In genomic region chr19:19458110-19458816, GRCh38 we compare ENCODE assay signal across 11 cellular contexts. TPM values are rescaled to one million over a fixed set of nuclear protein-coding genes. Genes with fewer than 3 reads are reported as not detected.
A peak's percentile ranks its signal among the peaks of the same experiment; 100 is the strongest.
DNase-seq lines count a peak whose midpoint lies in the region; ATAC-seq and TF ChIP-seq lines count a peak whose summit lies in the region.
"Had no signal": no experiment of that assay in that cellular context is flagged by ENCODE, and none has a peak within 500 bp of the region (broad histone marks: within the 10 kb centered on the region; RNA-seq: fewer than 3 reads in every experiment).

No MANE protein-coding gene starts in this region.

- H3K27ac Mint-ChIP-seq in T-helper 1 cell treated with Interleukin-12 subunit alpha and Interleukin-12 subunit beta and Interleukin-4 antibody, amounts not matched to agents 30 μg/mL and 1 μg/mL, for 36 hours: peak overlapping the region; percentile 98

- H3K4me1 Mint-ChIP-seq in T-helper 1 cell treated with Interleukin-12 subunit alpha and Interleukin-12 subunit beta and Interleukin-4 antibody, amounts not matched to agents 30 μg/mL and 1 μg/mL, for 36 hours (ENCODE audit: low read depth): peaks cover 56% of the 10 kb centered on the region

- H3K27ac ChIP-seq in RWPE2 (ENCODE audit: poor library complexity, severe bottlenecking) (peak overlapping the region; percentile 69), esophagus squamous epithelium (peak overlapping the region; percentile 36 to 84 (median 62)), spleen (peak overlapping the region; percentile 80 to 97 (median 92))

- H3K4me3 ChIP-seq in RWPE2 (ENCODE audit: severe bottlenecking) (no peak overlapping the region), esophagus squamous epithelium (no peak overlapping the region), spleen (peak overlapping the region in 1 of 8 donors; percentile 63)

- H3K9me3 ChIP-seq in RWPE2 (ENCODE audit: severe bottlenecking): no peaks in the 10 kb centered on the region
- no peaks in the 10 kb centered on the region for H3K9me3 ChIP-seq in esophagus squamous epithelium
- no peaks in the 10 kb centered on the region for H3K9me3 ChIP-seq in spleen

- H3K36me3 ChIP-seq in RWPE2 (ENCODE audit: low read depth): no peaks in the 10 kb centered on the region
- no peaks in the 10 kb centered on the region for H3K36me3 ChIP-seq in esophagus squamous epithelium
- H3K36me3 ChIP-seq in spleen: peaks cover 0 to 10% (median 0%) of the 10 kb centered on the region in 6 donors

- TF ChIP-seq CTCF in RWPE2 (IDR thresholded peaks at IDR 0.05; ENCODE audit: poor library complexity, severe bottlenecking): no peak
- no peak for TF ChIP-seq CTCF in esophagus squamous epithelium (IDR thresholded peaks at IDR 0.05)
- TF ChIP-seq CTCF in spleen (IDR thresholded peaks at IDR 0.05 in 8 of 11, conservative IDR thresholded peaks at IDR 0.05 in 3 of 11): no peak
- TF ChIP-seq CTCF in GM20000 (IDR thresholded peaks at IDR 0.05; ENCODE audit: extremely low read depth, missing control alignments): no peak

- H3K4me3 Mint-ChIP-seq in T-helper 1 cell treated with Interleukin-12 subunit alpha and Interleukin-12 subunit beta and Interleukin-4 antibody, amounts not matched to agents 30 μg/mL and 1 μg/mL, for 36 hours: peak overlapping the region; percentile 42
- H3K4me3 Mint-ChIP-seq: neural crest cell had no signal

- no peaks in the 10 kb centered on the region for H3K27me3 Mint-ChIP-seq in T-helper 1 cell treated with Interleukin-12 subunit alpha and Interleukin-12 subunit beta and Interleukin-4 antibody, amounts not matched to agents 30 μg/mL and 1 μg/mL, for 36 hours (ENCODE audit: low read depth)

- H3K4me1 ChIP-seq in RWPE2 (ENCODE audit: insufficient read depth, poor library complexity, severe bottlenecking) (peaks cover 41% of the 10 kb centered on the region), esophagus squamous epithelium (peaks cover 55 to 71% (median 55%) of the 10 kb centered on the region in 3 donors), spleen (peaks cover 61 to 100% (median 82%) of the 10 kb centered on the region in 6 donors)

- TF ChIP-seq POLR2A in esophagus squamous epithelium (IDR thresholded peaks at IDR 0.05) (no peak), spleen (IDR thresholded peaks at IDR 0.05) (no peak)

- intact Hi-C loops in esophagus squamous epithelium (cut with DNase I): no loop called here
- intact Hi-C loops in spleen (cut with DNase I; ENCODE audit: low total_unique reads): no loop called here

- DNase-seq in T-helper 1 cell (no peak), RWPE2 (ENCODE audit: low spot score) (no peak), esophagus squamous epithelium (lab: John Stamatoyannopoulos, UW) (no peak), spleen (peak; percentile 66), Ammon's horn (ENCODE audit: low spot score) (no peak), NCI-H2081 (lab: John Stamatoyannopoulos, UW) (no peak), GM20000 (ENCODE audit: low spot score) (no peak)
- DNase-seq: 8988T, NCI-H2081 treated with DMSO at 0.1 percent for 48 hours had no signal

- H3K27me3 ChIP-seq in RWPE2 (ENCODE audit: insufficient read depth, poor library complexity, severe bottlenecking) (no peaks in the 10 kb centered on the region), esophagus squamous epithelium (no peaks in the 10 kb centered on the region), spleen (replicated peaks in 1 of 7) (no peaks in the 10 kb centered on the region)

- ATAC-seq in RWPE2 (ENCODE audit: low read depth): no peak

- 65 to 80% methylated on average over 14 of the region's 14 CpGs for WGBS in esophagus squamous epithelium, 2 donors
- 65 to 68% (median 67%) methylated on average over 14 of the region's 14 CpGs for WGBS in spleen, 5 donors

- H3K36me3 Mint-ChIP-seq in T-helper 1 cell treated with Interleukin-12 subunit alpha and Interleukin-12 subunit beta and Interleukin-4 antibody, amounts not matched to agents 30 μg/mL and 1 μg/mL, for 36 hours (ENCODE audit: low read depth): peaks cover 8% of the 10 kb centered on the region

- no peaks in the 10 kb centered on the region for H3K9me3 Mint-ChIP-seq in T-helper 1 cell treated with Interleukin-12 subunit alpha and Interleukin-12 subunit beta and Interleukin-4 antibody, amounts not matched to agents 30 μg/mL and 1 μg/mL, for 36 hours
- H3K9me3 Mint-ChIP-seq: neural crest cell had no signal

RNA-seq across cellular contexts. Expression of gene GATAD2A, which starts 52.8 kb away (rescaled TPM):
- total RNA-seq in esophagus squamous epithelium (10 to 100 TPM; 39.7 to 81.4 (median 41.6) TPM), spleen (100 to 1,000 TPM in 3 of 7 donors, 10 to 100 TPM in 4; 54.0 to 122 (median 94.2) TPM)
- polyA plus RNA-seq in spleen: 10 to 100 TPM; 11.6 to 25.5 (median 12.6) TPM

RNA-seq across cellular contexts. Expression of gene TSSK6, which starts 57.1 kb away (rescaled TPM):
- total RNA-seq in esophagus squamous epithelium: 1 to 10 TPM in 1 of 4 donors, under 1 TPM in 3; 0.57 to 1.7 (median 0.89) TPM
- total RNA-seq in spleen: 1 to 10 TPM; 2.3 to 5.6 (median 3.7) TPM
- polyA plus RNA-seq in spleen: 1 to 10 TPM; 1.7 to 3.3 (median 2.4) TPM

RNA-seq across cellular contexts. Expression of gene NDUFA13, which starts 57.8 kb away (rescaled TPM):
- total RNA-seq in esophagus squamous epithelium: 10 to 100 TPM; 44.6 to 88.7 (median 56.0) TPM
- total RNA-seq in spleen: 100 to 1,000 TPM in 4 of 7 donors, 10 to 100 TPM in 3; 24.0 to 216 (median 182) TPM
- polyA plus RNA-seq in spleen: 100 to 1,000 TPM; 203 to 224 (median 204) TPM
